ENCODE assay signal across 9 cellular contexts in the genomic region with DNA sequence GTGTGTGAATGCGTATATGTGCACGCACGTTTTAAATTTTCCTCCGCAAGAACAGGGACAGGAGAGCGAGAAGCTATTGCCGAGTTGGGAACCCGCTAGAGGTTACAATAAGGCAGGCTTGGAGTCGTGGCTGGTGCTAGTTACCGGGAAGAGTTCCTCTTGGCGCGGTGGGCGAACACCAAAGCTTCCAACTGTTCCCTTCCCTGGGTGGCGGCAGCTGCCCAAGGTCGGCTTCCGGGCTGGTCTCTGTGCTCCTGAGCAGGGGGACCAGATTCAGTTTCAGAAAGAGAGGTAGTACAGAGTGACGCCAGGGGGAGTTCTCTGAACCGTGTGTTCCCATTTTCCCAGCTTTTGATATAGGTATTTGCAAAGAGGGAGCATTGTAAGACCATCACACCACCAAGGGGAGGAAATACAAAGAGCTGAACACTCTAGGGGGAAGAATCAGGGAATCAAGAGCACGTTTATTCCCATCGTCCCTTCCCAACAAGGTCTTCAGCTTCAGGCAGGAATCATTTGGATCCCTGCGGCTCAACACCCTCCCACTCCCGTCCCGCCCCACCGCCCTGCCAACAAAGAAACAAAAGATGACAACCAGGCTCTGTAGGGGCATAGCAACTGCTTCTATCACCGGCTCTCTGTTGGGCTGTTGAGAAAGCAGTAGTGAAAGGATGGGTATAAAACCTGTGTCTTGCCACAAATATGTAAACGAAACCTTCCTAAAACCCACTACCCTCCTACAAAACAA.
DNase-seq lines count a peak whose midpoint lies in the region; ATAC-seq, FAIRE-seq and TF ChIP-seq lines count a peak whose summit lies in the region.
"Had no signal": no experiment of that assay in that cellular context is flagged by ENCODE, and none has a peak within 500 bp of the region (broad histone marks: within the 10 kb centered on the region; RNA-seq: fewer than 3 reads in every experiment).

No MANE protein-coding gene starts in this region.

- H3K36me3 ChIP-seq in bronchial epithelial cell (ENCODE audit: control insufficient read depth, insufficient read depth, low read length): no peaks in the 10 kb centered on the region
- H3K36me3 ChIP-seq in naive thymus-derived CD4-positive, alpha-beta T cell (ENCODE audit: control insufficient read depth in 2 of 3, insufficient read depth in 3 of 3, low read length in 3 of 3): no peaks in the 10 kb centered on the region

- no peak overlapping the region for H3K27ac Mint-ChIP-seq in CD4-positive, alpha-beta T cell
- no peak overlapping the region for H3K27ac Mint-ChIP-seq in naive thymus-derived CD4-positive, alpha-beta T cell

- no peak for FAIRE-seq in bronchial epithelial cell (lab: Jason Lieb, UNC)

- TF ChIP-seq CTCF in CD4-positive, alpha-beta T cell (IDR thresholded peaks at IDR 0.05): no peak
- no peak for TF ChIP-seq CTCF in bronchial epithelial cell (IDR thresholded peaks at IDR 0.05; ENCODE audit: insufficient read depth, low read length, severe bottlenecking)

- DNase-seq in CD4-positive, alpha-beta T cell: no peak
- DNase-seq in NCI-H1105 treated with DMSO at 0.1 percent for 48 hours (lab: John Stamatoyannopoulos, UW) (peak; percentile 62), bronchial epithelial cell (ENCODE audit: low read depth) (peak; percentile 0), A172 (ENCODE audit: low spot score) (no peak), NCI-H2107 (lab: John Stamatoyannopoulos, UW) (no peak)
- DNase-seq in naive thymus-derived CD4-positive, alpha-beta T cell: no peak
- DNase-seq in stimulated activated CD8-positive, alpha-beta memory T cell treated with anti-CD3 and anti-CD28 coated beads, Interleukin-4, amount 100 ng/mL, for 48 hours: no peak
- DNase-seq: foreskin melanocyte had no signal

- no peaks in the 10 kb centered on the region for H3K9me3 Mint-ChIP-seq in CD4-positive, alpha-beta T cell
- peaks cover 0 to 2% (median 0%) of the 10 kb centered on the region in 11 donors for H3K9me3 Mint-ChIP-seq in naive thymus-derived CD4-positive, alpha-beta T cell

- H3K4me1 ChIP-seq in naive thymus-derived CD4-positive, alpha-beta T cell (ENCODE audit: control insufficient read depth in 2 of 2, insufficient read depth in 2 of 2, low read length in 2 of 2): no peaks in the 10 kb centered on the region

- intact Hi-C loops in CD4-positive, alpha-beta T cell (cut with DNase I, micrococcal nuclease): no loop called here
- intact Hi-C loops in naive thymus-derived CD4-positive, alpha-beta T cell (cut with micrococcal nuclease): no loop called here

- no peak overlapping the region for H3K27ac ChIP-seq in CD4-positive, alpha-beta T cell (ENCODE audit: low read depth, low read length)
- no peak overlapping the region for H3K27ac ChIP-seq in naive thymus-derived CD4-positive, alpha-beta T cell (ENCODE audit: low read depth, low read length)

- H3K4me1 Mint-ChIP-seq in CD4-positive, alpha-beta T cell (ENCODE audit: low read depth): peaks cover 27% of the 10 kb centered on the region
- H3K4me1 Mint-ChIP-seq in naive thymus-derived CD4-positive, alpha-beta T cell: peaks cover 15 to 24% (median 19%) of the 10 kb centered on the region in 7 donors

- no peaks in the 10 kb centered on the region for H3K36me3 Mint-ChIP-seq in CD4-positive, alpha-beta T cell (ENCODE audit: low read depth)
- no peaks in the 10 kb centered on the region for H3K36me3 Mint-ChIP-seq in naive thymus-derived CD4-positive, alpha-beta T cell

- ATAC-seq in CD4-positive, alpha-beta T cell (ENCODE audit: poor library complexity): no peak
- no peak for ATAC-seq in naive thymus-derived CD4-positive, alpha-beta T cell
- ATAC-seq in HG02840 (IDR thresholded peaks at IDR 0.05; ENCODE audit: low FRiP score, unreplicated experiment): no peak

- H3K4me3 ChIP-seq in bronchial epithelial cell (ENCODE audit: low read depth, low read length): no peak overlapping the region
- peak overlapping the region; percentile 13 for H3K4me3 ChIP-seq in naive thymus-derived CD4-positive, alpha-beta T cell (ENCODE audit: low read length)

- CTCF ChIA-PET in CD4-positive, alpha-beta T cell (lab: Charles Lee): no interaction called here
- CTCF ChIA-PET in naive thymus-derived CD4-positive, alpha-beta T cell (lab: Charles Lee): no interaction called here

- no peaks in the 10 kb centered on the region for H3K9me3 ChIP-seq in CD4-positive, alpha-beta T cell (ENCODE audit: control insufficient read depth, low read length)
- H3K9me3 ChIP-seq in naive thymus-derived CD4-positive, alpha-beta T cell (ENCODE audit: control insufficient read depth in 2 of 3, low read length in 3 of 3): no peaks in the 10 kb centered on the region

- peak overlapping the region; percentile 91 for H3K4me3 Mint-ChIP-seq in CD4-positive, alpha-beta T cell
- H3K4me3 Mint-ChIP-seq in naive thymus-derived CD4-positive, alpha-beta T cell: peak overlapping the region; percentile 75 to 90 (median 81)

- peaks cover 43% of the 10 kb centered on the region for H3K27me3 ChIP-seq in CD4-positive, alpha-beta T cell (ENCODE audit: control insufficient read depth, insufficient read depth, low read length)
- peaks cover 8% of the 10 kb centered on the region for H3K27me3 ChIP-seq in bronchial epithelial cell (ENCODE audit: control insufficient read depth, insufficient read depth, low read length)
- no peaks in the 10 kb centered on the region for H3K27me3 ChIP-seq in naive thymus-derived CD4-positive, alpha-beta T cell (ENCODE audit: control insufficient read depth in 2 of 2, insufficient read depth in 2 of 2, low read length in 2 of 2)

- peaks cover 38% of the 10 kb centered on the region for H3K27me3 Mint-ChIP-seq in CD4-positive, alpha-beta T cell
- H3K27me3 Mint-ChIP-seq in naive thymus-derived CD4-positive, alpha-beta T cell: peaks cover 19 to 54% (median 32%) of the 10 kb centered on the region in 5 donors

- POLR2A ChIA-PET in CD4-positive, alpha-beta T cell (lab: Charles Lee): no interaction called here
- POLR2A ChIA-PET in naive thymus-derived CD4-positive, alpha-beta T cell (lab: Charles Lee): no interaction called here

Comparison
In these comparisons a context has a peak if more than half of its experiments do, and no peak if none do; other contexts are left out.
1. DNase-seq: peak in NCI-H1105 treated with DMSO at 0.1 percent for 48 hours (single experiment) and bronchial epithelial cell (single experiment); none in CD4-positive, alpha-beta T cell (0 of 10), naive thymus-derived CD4-positive, alpha-beta T cell (0 of 9), A172 (single experiment), stimulated activated CD8-positive, alpha-beta memory T cell treated with anti-CD3 and anti-CD28 coated beads, Interleukin-4, amount 100 ng/mL, for 48 hours (single experiment) and NCI-H2107 (single experiment).